10 cellular contexts compared by ENCODE assay signal in genomic region chr1:155253797-155254196, GRCh38. TPM values are rescaled to one million over a fixed set of nuclear protein-coding genes. Genes with fewer than 3 reads are reported as not detected.
DNase-seq lines count a peak whose midpoint lies in the region; ATAC-seq, FAIRE-seq and TF ChIP-seq lines count a peak whose summit lies in the region.
"Had no signal": no experiment of that assay in that cellular context is flagged by ENCODE, and none has a peak within 500 bp of the region (broad histone marks: within the 10 kb centered on the region; RNA-seq: fewer than 3 reads in every experiment).

No MANE protein-coding gene starts in this region.

- H3K9me3 ChIP-seq in A549 = no peaks in the 10 kb centered on the region
- H3K9me3 ChIP-seq in HEK293 (ENCODE audit: control insufficient read depth, insufficient read depth, low read depth, low read length) = no peaks in the 10 kb centered on the region
- no peaks in the 10 kb centered on the region for H3K9me3 ChIP-seq in K562 (replicated peaks; ENCODE audit: control insufficient read depth, insufficient read depth, low read depth, low read length)

- H3K27ac Mint-ChIP-seq in memory B cell = peak overlapping the region; percentile 81

- no peaks in the 10 kb centered on the region for H4K20me1 ChIP-seq in K562 (replicated peaks; ENCODE audit: control insufficient read depth, insufficient read depth, low read length)

- H3K9me1 ChIP-seq in K562 (ENCODE audit: control insufficient read depth, insufficient read depth, low read length) = no peaks in the 10 kb centered on the region

- peaks cover 12% of the 10 kb centered on the region for H3K36me3 Mint-ChIP-seq in memory B cell

- H3K9ac ChIP-seq in K562 (ENCODE audit: insufficient read depth in 1 of 2, low read depth in 2 of 2, low read length in 2 of 2) = peak overlapping the region; percentile 75 to 97; a peak in 3 of 4 replicates

- CTCF ChIA-PET in A549 (lab: Yijun Ruan, JAX) (interaction anchor here (1.0 to 10.4 kb wide), 3 partner anchors 12 to 70 kb away, joined by 3 to 326 read pairs (median 5); partner anchors contain the start of genes CLK2, FDPS and SCAMP3), HEK293 (lab: Yijun Ruan, JAX) (interaction anchor here (1.2 kb wide), 1 partner anchor 12 kb away, joined by 3 read pairs; no protein-coding TSS in a partner anchor), K562 (lab: Yijun Ruan, JAX; ENCODE audit: low intra/inter-chr PET ratio) (interaction anchor here (1.2 kb wide), 1 partner anchor 70 kb away, joined by 4 read pairs; no protein-coding TSS in a partner anchor)

- DNase-seq in A549 (ENCODE audit: low read depth in 1 of 2, low spot score in 1 of 2) (no peak), K562 (ENCODE audit: extremely low read depth in 1 of 4, low spot score in 3 of 4) (peak in 1 of 4 experiments; percentile 34), memory B cell (ENCODE audit: low spot score in 2 of 2) (no peak), NOMO-1 (lab: John Stamatoyannopoulos, UW; ENCODE audit: unreplicated experiment in 2 of 2) (no peak), medulla oblongata (ENCODE audit: extremely low spot score) (no peak), left colon (no peak)
- DNase-seq: GF-D8; stimulated activated CD4-positive, alpha-beta T cell treated with anti-CD3 and anti-CD28 coated beads, Interleukin-2, amount 100 ng/mL, for 24 hours had no signal

- no peaks in the 10 kb centered on the region for H3K27me3 Mint-ChIP-seq in memory B cell

- peaks cover 6 to 55% of the 10 kb centered on the region in 2 experiments; a peak in 2 of 3 replicates for H3K36me3 ChIP-seq in HEK293 (ENCODE audit: control insufficient read depth in 2 of 2, insufficient read depth in 1 of 2, low read length in 2 of 2)
- peaks cover 39% of the 10 kb centered on the region; the same call in 2 of the 3 replicates for H3K36me3 ChIP-seq in K562 (ENCODE audit: control insufficient read depth, insufficient read depth, low read length)

- intact Hi-C loops in K562 (cut with micrococcal nuclease) = loop anchor here (5.0 to 10.0 kb wide), 2 partner anchors 251 to 339 kb away; no protein-coding TSS in a partner anchor
- intact Hi-C loops in left colon (cut with DNase I, micrococcal nuclease) = no loop called here

- no peaks in the 10 kb centered on the region for H3K9me3 Mint-ChIP-seq in memory B cell

- WGBS in A549 (ENCODE audit: missing lambda C conversion rate) = 87% methylated on average over 5 of the region's 5 CpGs
- WGBS in K562 (ENCODE audit: insufficient coverage, low coverage, missing lambda C conversion rate) = 58% methylated on average over 5 of the region's 5 CpGs

- peaks cover 18% of the 10 kb centered on the region for H3K79me2 ChIP-seq in K562 (ENCODE audit: control insufficient read depth, insufficient read depth, low read length)

- no peaks in the 10 kb centered on the region for H3K27me3 ChIP-seq in K562 (ENCODE audit: control insufficient read depth in 2 of 2, insufficient read depth in 2 of 2, low read length in 2 of 2)

- peak overlapping the region; percentile 84 for H3K4me3 Mint-ChIP-seq in memory B cell

- TF ChIP-seq CTCF in A549 (IDR thresholded peaks at IDR 0.05) (no peak), HEK293 (tag by site-specific recombination; IDR thresholded peaks at IDR 0.05) (no peak), K562 (IDR thresholded peaks at IDR 0.05 in 2 of 3, conservative IDR thresholded peaks at IDR 0.05 in 1 of 3; ENCODE audit: insufficient read depth in 2 of 3, low read depth in 1 of 3, low read length in 3 of 3) (no peak)

- POLR2A ChIA-PET in A549 (lab: Yijun Ruan, JAX) = no interaction called here
- POLR2A ChIA-PET in HEK293 (lab: Yijun Ruan, JAX) = interaction anchor here (1.0 to 2.6 kb wide), 2 partner anchors 10 to 52 kb away, joined by 3 to 11 read pairs; no protein-coding TSS in a partner anchor
- POLR2A ChIA-PET in K562 (lab: Yijun Ruan, JAX) = no interaction called here

- TF ChIP-seq POLR2A in A549 (IDR thresholded peaks at IDR 0.05; ENCODE audit: low read length) = no peak
- no peak for TF ChIP-seq POLR2A in K562 (conservative IDR thresholded peaks at IDR 0.05)

- no peak overlapping the region for H2AFZ ChIP-seq in K562 (ENCODE audit: low read depth, low read length)

- H3K27ac ChIP-seq in A549 (peak overlapping the region; percentile 92 to 97; a peak in 4 of 6 replicates), HEK293 (ENCODE audit: extremely low read depth, low read depth, low read length) (peak overlapping the region; percentile 72; the same call in 1 of the 2 replicates), K562 (ENCODE audit: extremely low read depth, low read depth, low read length) (peak overlapping the region; percentile 65; the same call in 1 of the 3 replicates)

- peak overlapping the region; percentile 76; the same call in 1 of the 3 replicates for H3K4me3 ChIP-seq in A549
- H3K4me3 ChIP-seq in HEK293 (ENCODE audit: low read depth, low read length) = peak overlapping the region; percentile 73
- H3K4me3 ChIP-seq in K562 = peak overlapping the region; percentile 58

- BruUV-seq in K562 (replicated peaks; lab: Mats Ljungman, UMichigan) = no TSS peak

- H3K4me1 Mint-ChIP-seq in memory B cell = peaks cover 35% of the 10 kb centered on the region

- H3K4me2 ChIP-seq in A549 (peak overlapping the region; percentile 88), K562 (ENCODE audit: insufficient read depth, low read length) (peak overlapping the region; percentile 81)

- in situ Hi-C loops in K562 (cut with MboI) = loop anchor here (10.0 kb wide), 1 partner anchor 341 kb away; no protein-coding TSS in a partner anchor

- H3K4me1 ChIP-seq in A549 (peaks cover 21% of the 10 kb centered on the region), HEK293 (ENCODE audit: control insufficient read depth, insufficient read depth, low read length) (no peaks in the 10 kb centered on the region), K562 (replicated peaks in 1 of 2; ENCODE audit: control insufficient read depth in 2 of 2, insufficient read depth in 2 of 2, low read length in 2 of 2) (peaks cover 25 to 48% of the 10 kb centered on the region in 2 experiments)

- TF ChIP-seq RAD21 in A549 (conservative IDR thresholded peaks at IDR 0.05 in 1 of 2, IDR thresholded peaks at IDR 0.05 in 1 of 2) (no peak), K562 (CRISPR knock-in tag; conservative IDR thresholded peaks at IDR 0.05 in 1 of 2, IDR thresholded peaks at IDR 0.05 in 1 of 2) (no peak)

- no peak for ATAC-seq in A549
- ATAC-seq in K562 = no peak
- ATAC-seq in memory B cell (ENCODE audit: low read depth) = no peak
- ATAC-seq in left colon = no peak
- no peak for ATAC-seq in GM18907 (IDR thresholded peaks at IDR 0.05; ENCODE audit: unreplicated experiment)

- FAIRE-seq in A549 (lab: Jason Lieb, UNC) (no peak), K562 (lab: Jason Lieb, UNC) (no peak)

- no peak for TF ChIP-seq EP300 in A549 (IDR thresholded peaks at IDR 0.05)
- TF ChIP-seq EP300 in K562 (IDR thresholded peaks at IDR 0.05; ENCODE audit: low read length) = no peak

RNA-seq across cellular contexts. Expression of gene ENTREP3, which starts 1.5 kb away (rescaled TPM):
- 8.4 and 10.7 TPM in 2 replicates for polyA plus RNA-seq in A549 (2011; rRNA removed)
- 20.4 and 27.3 TPM in 2 replicates for polyA plus RNA-seq in A549 (2012; cell fraction: cytosol; rRNA removed)
- 26.3 and 37.8 TPM in 2 replicates for polyA plus RNA-seq in A549 (2012; cell fraction: nucleus; rRNA removed)
- 22.4 to 29.5 TPM (median 27.3 TPM) in 3 replicates for polyA plus RNA-seq in A549 (2017; fragmentation: RNase III; extraction: RNeasy Plus Mini Kit Qiagen cat#74134 plus additional on column Dnase treatment)
- polyA minus RNA-seq in A549 (2011; rRNA and poly(A)+ RNA removed) = 8.3 and 8.4 TPM in 2 replicates
- total RNA-seq in K562 (2011; cell fraction: chromatin; rRNA removed; ENCODE audit: low replicate concordance) = 20.6 and 45.2 TPM in 2 replicates
- total RNA-seq in K562 (2011; cell fraction: nucleolus; rRNA removed) = 38.6 and 38.9 TPM in 2 replicates
- total RNA-seq in K562 (2011; cell fraction: nucleoplasm; rRNA removed) = 36.1 and 52.0 TPM in 2 replicates
- 6.4 and 10.6 TPM in 2 replicates for total RNA-seq in K562 (2014; rRNA removed)
- total RNA-seq in K562 (2014; rRNA removed; fragmentation: Illumina TruSeq; extraction: Trizol) = 1.9 and 2.0 TPM in 2 replicates
- 3.4 and 4.1 TPM in 2 replicates for total RNA-seq in K562 (2015; rRNA removed; fragmentation: Illumina TruSeq; extraction: Trizol)
- 41.8 and 43.0 TPM in 2 replicates for total RNA-seq in K562 (2021)
- 5.9 and 17.5 TPM in 2 replicates for polyA plus RNA-seq in K562 (2011; rRNA removed)
- polyA plus RNA-seq in K562 (2011; cell fraction: cytosol; rRNA removed) = 10.9 and 13.6 TPM in 2 replicates
- polyA plus RNA-seq in K562 (2011; cell fraction: nucleus; rRNA removed) = 30.5 and 33.5 TPM in 2 replicates
- 23.2 and 25.9 TPM in 2 replicates for polyA plus RNA-seq in K562 (2012)
- 11.8 and 21.9 TPM in 2 replicates for polyA plus RNA-seq in K562 (2014; fragmentation: Illumina TruSeq; extraction: Trizol)
- 1 to 10 TPM; 2.0 to 2.1 TPM for polyA plus RNA-seq in K562 (2014; fragmentation: Nextera tagmentation; extraction: Ambion mirVana)
- polyA plus RNA-seq in K562 (2014; rRNA removed) = 15.4 and 17.7 TPM in 2 replicates
- polyA minus RNA-seq in K562 (2011; rRNA and poly(A)+ RNA removed) = 3.8 and 3.9 TPM in 2 replicates
- 13.7 and 24.0 TPM in 2 replicates for polyA minus RNA-seq in K562 (2011; cell fraction: cytosol; rRNA and poly(A)+ RNA removed)
- 6.2 and 7.2 TPM in 2 replicates for polyA minus RNA-seq in K562 (2011; cell fraction: nucleus; rRNA and poly(A)+ RNA removed)
- 10 to 100 TPM; 19.9 to 21.7 TPM for total RNA-seq in left colon

RNA-seq across cellular contexts. Expression of gene SCAMP3, which starts 8.4 kb away (rescaled TPM):
- polyA plus RNA-seq in A549 (2011; rRNA removed) (135 and 147 TPM in 2 replicates), A549 (2017; fragmentation: RNase III; extraction: RNeasy Plus Mini Kit Qiagen cat#74134 plus additional on column Dnase treatment) (73.1 to 78.1 TPM (median 75.9 TPM) in 3 replicates), K562 (2011; rRNA removed) (100 and 140 TPM in 2 replicates), K562 (2014; fragmentation: Illumina TruSeq; extraction: Trizol) (86.1 and 100 TPM in 2 replicates), K562 (2014; fragmentation: Nextera tagmentation; extraction: Ambion mirVana) (10 to 100 TPM; 72.9 to 83.3 TPM), K562 (2014; rRNA removed) (130 and 131 TPM in 2 replicates)
- polyA plus RNA-seq in A549 (2012; cell fraction: cytosol; rRNA removed) = 165 and 207 TPM in 2 replicates
- 170 and 184 TPM in 2 replicates for polyA plus RNA-seq in A549 (2012; cell fraction: nucleus; rRNA removed)
- 116 and 132 TPM in 2 replicates for polyA minus RNA-seq in A549 (2011; rRNA and poly(A)+ RNA removed)
- total RNA-seq in K562 (2011; cell fraction: chromatin; rRNA removed; ENCODE audit: low replicate concordance) = 59.7 and 127 TPM in 2 replicates
- 178 TPM in 2 replicates for total RNA-seq in K562 (2011; cell fraction: nucleolus; rRNA removed)
- total RNA-seq in K562 (2011; cell fraction: nucleoplasm; rRNA removed) = 135 and 144 TPM in 2 replicates
- total RNA-seq in K562 (2014; rRNA removed) (101 and 132 TPM in 2 replicates), K562 (2014; rRNA removed; fragmentation: Illumina TruSeq; extraction: Trizol) (13.4 and 14.2 TPM in 2 replicates), K562 (2015; rRNA removed; fragmentation: Illumina TruSeq; extraction: Trizol) (24.0 and 25.4 TPM in 2 replicates), K562 (2021) (111 TPM in 2 replicates), left colon (10 to 100 TPM; 43.1 to 53.2 TPM)
- 214 and 294 TPM in 2 replicates for polyA plus RNA-seq in K562 (2011; cell fraction: cytosol; rRNA removed)
- polyA plus RNA-seq in K562 (2011; cell fraction: nucleus; rRNA removed) = 103 and 109 TPM in 2 replicates
- 94.0 and 101 TPM in 2 replicates for polyA plus RNA-seq in K562 (2012)
- 57.0 and 75.1 TPM in 2 replicates for polyA minus RNA-seq in K562 (2011; rRNA and poly(A)+ RNA removed)
- 62.4 and 70.4 TPM in 2 replicates for polyA minus RNA-seq in K562 (2011; cell fraction: cytosol; rRNA and poly(A)+ RNA removed)
- polyA minus RNA-seq in K562 (2011; cell fraction: nucleus; rRNA and poly(A)+ RNA removed) = 16.4 and 25.2 TPM in 2 replicates

RNA-seq across cellular contexts. Expression of gene CLK2, which starts 19.5 kb away (rescaled TPM):
- polyA plus RNA-seq in A549 (2011; rRNA removed) = 45.7 and 51.0 TPM in 2 replicates
- polyA plus RNA-seq in A549 (2012; cell fraction: cytosol; rRNA removed) = 39.6 and 41.6 TPM in 2 replicates
- 201 and 245 TPM in 2 replicates for polyA plus RNA-seq in A549 (2012; cell fraction: nucleus; rRNA removed)
- polyA plus RNA-seq in A549 (2017; fragmentation: RNase III; extraction: RNeasy Plus Mini Kit Qiagen cat#74134 plus additional on column Dnase treatment) = 32.4 to 37.9 TPM (median 37.5 TPM) in 3 replicates
- 56.3 and 70.0 TPM in 2 replicates for polyA minus RNA-seq in A549 (2011; rRNA and poly(A)+ RNA removed)
- 311 and 570 TPM in 2 replicates for total RNA-seq in K562 (2011; cell fraction: chromatin; rRNA removed; ENCODE audit: low replicate concordance)
- total RNA-seq in K562 (2011; cell fraction: nucleolus; rRNA removed) = 299 and 331 TPM in 2 replicates
- 264 and 285 TPM in 2 replicates for total RNA-seq in K562 (2011; cell fraction: nucleoplasm; rRNA removed)
- total RNA-seq in K562 (2014; rRNA removed) = 36.4 and 40.2 TPM in 2 replicates
- 24.2 and 25.6 TPM in 2 replicates for total RNA-seq in K562 (2014; rRNA removed; fragmentation: Illumina TruSeq; extraction: Trizol)
- total RNA-seq in K562 (2015; rRNA removed; fragmentation: Illumina TruSeq; extraction: Trizol) = 37.0 and 39.6 TPM in 2 replicates
- total RNA-seq in K562 (2021) = 60.2 and 65.4 TPM in 2 replicates
- polyA plus RNA-seq in K562 (2011; rRNA removed) = 67.8 and 105 TPM in 2 replicates
- 48.7 and 49.0 TPM in 2 replicates for polyA plus RNA-seq in K562 (2011; cell fraction: cytosol; rRNA removed)
- polyA plus RNA-seq in K562 (2011; cell fraction: nucleus; rRNA removed) = 890 and 922 TPM in 2 replicates
- polyA plus RNA-seq in K562 (2012) = 56.9 and 62.9 TPM in 2 replicates
- 59.9 and 67.3 TPM in 2 replicates for polyA plus RNA-seq in K562 (2014; fragmentation: Illumina TruSeq; extraction: Trizol)
- 10 to 100 TPM; 13.5 to 15.7 TPM for polyA plus RNA-seq in K562 (2014; fragmentation: Nextera tagmentation; extraction: Ambion mirVana)
- 69.1 and 81.4 TPM in 2 replicates for polyA plus RNA-seq in K562 (2014; rRNA removed)
- 58.6 and 59.3 TPM in 2 replicates for polyA minus RNA-seq in K562 (2011; rRNA and poly(A)+ RNA removed)
- polyA minus RNA-seq in K562 (2011; cell fraction: cytosol; rRNA and poly(A)+ RNA removed) = 30.5 and 30.7 TPM in 2 replicates
- polyA minus RNA-seq in K562 (2011; cell fraction: nucleus; rRNA and poly(A)+ RNA removed) = 109 and 138 TPM in 2 replicates
- 10 to 100 TPM; 34.3 to 41.0 TPM for total RNA-seq in left colon

RNA-seq across cellular contexts. Expression of gene HCN3, which starts 23.5 kb away (rescaled TPM):
- 4.1 and 7.3 TPM in 2 replicates for polyA plus RNA-seq in A549 (2011; rRNA removed)
- polyA plus RNA-seq in A549 (2012; cell fraction: cytosol; rRNA removed) = 7.7 and 10.1 TPM in 2 replicates
- polyA plus RNA-seq in A549 (2012; cell fraction: nucleus; rRNA removed) = 45.2 and 51.9 TPM in 2 replicates
- 5.3 to 8.1 TPM (median 7.6 TPM) in 3 replicates for polyA plus RNA-seq in A549 (2017; fragmentation: RNase III; extraction: RNeasy Plus Mini Kit Qiagen cat#74134 plus additional on column Dnase treatment)
- polyA minus RNA-seq in A549 (2011; rRNA and poly(A)+ RNA removed) = 6.4 and 14.3 TPM in 2 replicates
- 31.1 and 65.6 TPM in 2 replicates for total RNA-seq in K562 (2011; cell fraction: chromatin; rRNA removed; ENCODE audit: low replicate concordance)
- total RNA-seq in K562 (2011; cell fraction: nucleolus; rRNA removed) = 41.4 and 45.0 TPM in 2 replicates
- 40.9 and 43.8 TPM in 2 replicates for total RNA-seq in K562 (2011; cell fraction: nucleoplasm; rRNA removed)
- 2.3 and 3.2 TPM in 2 replicates for total RNA-seq in K562 (2014; rRNA removed)
- total RNA-seq in K562 (2014; rRNA removed; fragmentation: Illumina TruSeq; extraction: Trizol) = 1.7 and 2.9 TPM in 2 replicates
- total RNA-seq in K562 (2015; rRNA removed; fragmentation: Illumina TruSeq; extraction: Trizol) = 3.1 and 3.9 TPM in 2 replicates
- 6.6 and 7.0 TPM in 2 replicates for total RNA-seq in K562 (2021)
- polyA plus RNA-seq in K562 (2011; rRNA removed) = 7.2 and 14.5 TPM in 2 replicates
- polyA plus RNA-seq in K562 (2011; cell fraction: cytosol; rRNA removed) = 7.1 and 13.6 TPM in 2 replicates
- 101 and 112 TPM in 2 replicates for polyA plus RNA-seq in K562 (2011; cell fraction: nucleus; rRNA removed)
- polyA plus RNA-seq in K562 (2012) = 5.6 and 7.6 TPM in 2 replicates
- 5.6 and 5.9 TPM in 2 replicates for polyA plus RNA-seq in K562 (2014; fragmentation: Illumina TruSeq; extraction: Trizol)
- polyA plus RNA-seq in K562 (2014; fragmentation: Nextera tagmentation; extraction: Ambion mirVana) = 1 to 10 TPM in 1 of 2 experiments, under 1 TPM in 1; 0.91 to 1.0 TPM
- polyA plus RNA-seq in K562 (2014; rRNA removed) = 7.3 and 9.7 TPM in 2 replicates
- 3.7 and 5.6 TPM in 2 replicates for polyA minus RNA-seq in K562 (2011; rRNA and poly(A)+ RNA removed)
- polyA minus RNA-seq in K562 (2011; cell fraction: cytosol; rRNA and poly(A)+ RNA removed) = 2.5 and 5.6 TPM in 2 replicates
- 11.6 and 13.2 TPM in 2 replicates for polyA minus RNA-seq in K562 (2011; cell fraction: nucleus; rRNA and poly(A)+ RNA removed)
- total RNA-seq in left colon = 10 to 100 TPM; 11.2 to 21.5 TPM

RNA-seq across cellular contexts. Expression of gene MTX1, which starts 45.3 kb away (rescaled TPM):
- polyA plus RNA-seq in A549 (2011; rRNA removed) (53.4 and 73.9 TPM in 2 replicates), A549 (2017; fragmentation: RNase III; extraction: RNeasy Plus Mini Kit Qiagen cat#74134 plus additional on column Dnase treatment) (64.5 to 67.2 TPM (median 67.1 TPM) in 3 replicates), K562 (2011; rRNA removed) (65.8 and 73.3 TPM in 2 replicates), K562 (2014; fragmentation: Illumina TruSeq; extraction: Trizol) (80.0 and 88.4 TPM in 2 replicates), K562 (2014; fragmentation: Nextera tagmentation; extraction: Ambion mirVana) (10 to 100 TPM; 29.1 to 66.3 TPM), K562 (2014; rRNA removed) (83.5 and 90.5 TPM in 2 replicates)
- 113 and 130 TPM in 2 replicates for polyA plus RNA-seq in A549 (2012; cell fraction: cytosol; rRNA removed)
- 143 and 156 TPM in 2 replicates for polyA plus RNA-seq in A549 (2012; cell fraction: nucleus; rRNA removed)
- polyA minus RNA-seq in A549 (2011; rRNA and poly(A)+ RNA removed) = 60.0 and 63.1 TPM in 2 replicates
- total RNA-seq in K562 (2011; cell fraction: chromatin; rRNA removed; ENCODE audit: low replicate concordance) = 16.6 and 32.2 TPM in 2 replicates
- total RNA-seq in K562 (2011; cell fraction: nucleolus; rRNA removed) = 41.9 and 55.9 TPM in 2 replicates
- 26.1 and 28.5 TPM in 2 replicates for total RNA-seq in K562 (2011; cell fraction: nucleoplasm; rRNA removed)
- total RNA-seq in K562 (2014; rRNA removed) (98.4 and 165 TPM in 2 replicates), K562 (2014; rRNA removed; fragmentation: Illumina TruSeq; extraction: Trizol) (37.3 and 44.6 TPM in 2 replicates), K562 (2015; rRNA removed; fragmentation: Illumina TruSeq; extraction: Trizol) (65.1 and 66.9 TPM in 2 replicates), K562 (2021) (73.8 and 83.3 TPM in 2 replicates), left colon (10 to 100 TPM; 36.3 to 46.4 TPM)
- 102 and 177 TPM in 2 replicates for polyA plus RNA-seq in K562 (2011; cell fraction: cytosol; rRNA removed)
- 65.2 and 88.3 TPM in 2 replicates for polyA plus RNA-seq in K562 (2011; cell fraction: nucleus; rRNA removed)
- polyA plus RNA-seq in K562 (2012) = 79.8 and 86.4 TPM in 2 replicates
- polyA minus RNA-seq in K562 (2011; rRNA and poly(A)+ RNA removed) = 25.2 and 38.9 TPM in 2 replicates
- 35.6 and 41.5 TPM in 2 replicates for polyA minus RNA-seq in K562 (2011; cell fraction: cytosol; rRNA and poly(A)+ RNA removed)
- polyA minus RNA-seq in K562 (2011; cell fraction: nucleus; rRNA and poly(A)+ RNA removed) = 26.3 and 28.4 TPM in 2 replicates
